ENCODE assay signal across 24 cellular contexts in the genomic region with DNA sequence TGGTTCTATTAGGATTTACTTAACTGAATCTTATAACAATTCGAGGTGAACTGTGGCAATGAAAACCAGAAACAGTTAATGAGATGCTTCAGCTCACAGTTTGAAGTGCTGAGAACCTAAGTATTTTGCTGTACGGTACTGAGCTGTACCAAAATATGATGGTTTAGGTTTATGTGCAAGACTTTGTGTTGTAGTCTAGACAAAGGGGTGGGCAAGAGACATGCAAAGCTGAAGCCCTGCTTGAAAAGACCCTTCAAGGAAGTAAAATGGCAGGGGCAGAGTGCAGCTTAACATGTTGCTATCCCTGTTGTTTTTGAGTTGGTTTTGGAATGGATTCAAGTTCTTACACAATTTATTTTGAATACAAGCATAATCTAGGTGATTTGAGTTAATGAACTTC. TPM values are rescaled to one million over a fixed set of nuclear protein-coding genes. Genes with fewer than 3 reads are reported as not detected.
"Had no signal": no experiment of that assay in that cellular context is flagged by ENCODE, and none has a peak within 500 bp of the region (broad histone marks: within the 10 kb centered on the region; RNA-seq: fewer than 3 reads in every experiment).

No MANE protein-coding gene starts in this region.

- FAIRE-seq: pancreas, small intestine, urothelium cell line had no signal

- H3K4me3 ChIP-seq: neural progenitor cell, pancreas, prostate gland, right lobe of liver, sigmoid colon, stomach, thoracic aorta, thyroid gland, tibial nerve, upper lobe of left lung, vagina had no signal

- H3K9ac ChIP-seq: neural progenitor cell had no signal

- H3K27me3 ChIP-seq: neural progenitor cell, right lobe of liver, sigmoid colon, thyroid gland, tibial nerve, upper lobe of left lung, vagina had no signal

- ATAC-seq: naive thymus-derived CD4-positive, alpha-beta T cell; natural killer cell; pancreas; right cardiac atrium; right lobe of liver; stimulated activated effector memory CD8-positive, alpha-beta T cell treated with anti-CD3 and anti-CD28 coated beads, Interleukin-12 subunit alpha, Interleukin-12 subunit beta, amount 100 ng/mL, for 72 hours; stimulated activated naive B cell treated with anti-CD40 and anti-IgM and Interleukin-4, amounts not matched to agents 10 μg/mL and 1 μg/mL and 100 μg/mL, for 72 hours had no signal

- H3K36me3 ChIP-seq: neural progenitor cell, pancreas, prostate gland, right lobe of liver, sigmoid colon, stomach, thoracic aorta, thyroid gland, tibial nerve, upper lobe of left lung, vagina had no signal

- H3K9me3 ChIP-seq: pancreas, prostate gland, right lobe of liver, thoracic aorta, thyroid gland, tibial nerve, upper lobe of left lung, vagina had no signal

- H2AFZ ChIP-seq: neural progenitor cell had no signal

- H3K27ac ChIP-seq: neural progenitor cell, pancreas, prostate gland, right lobe of liver, sigmoid colon, stomach, thoracic aorta, thyroid gland, tibial nerve, upper lobe of left lung, vagina had no signal

- H3K4me2 ChIP-seq: neural progenitor cell had no signal

- H3K4me1 ChIP-seq: neural progenitor cell, pancreas, prostate gland, right lobe of liver, sigmoid colon, stomach, thyroid gland, tibial nerve, upper lobe of left lung, vagina had no signal

- DNase-seq: naive thymus-derived CD4-positive, alpha-beta T cell; natural killer cell; occipital lobe; pancreas; right cardiac atrium; right lobe of liver; sigmoid colon; small intestine; stimulated activated CD4-positive, alpha-beta T cell treated with anti-CD3 and anti-CD28 coated beads, Interleukin-15, amount 100 ng/mL, for 24 hours; stimulated activated CD4-positive, alpha-beta T cell treated with anti-CD3 and anti-CD28 coated beads, Interleukin-2, amount 100 ng/mL, for 24 hours; stimulated activated CD4-positive, alpha-beta T cell treated with anti-CD3 and anti-CD28 coated beads, Interleukin-2, amount 100 ng/mL, for 48 hours; stimulated activated CD4-positive, alpha-beta T cell treated with anti-CD3 and anti-CD28 coated beads, Interleukin-4, amount 100 ng/mL, for 24 hours; stimulated activated naive B cell treated with anti-CD40 and anti-IgM and Interleukin-4, amounts not matched to agents 10 μg/mL and 1 μg/mL and 100 μg/mL, for 72 hours; stimulated activated naive CD4-positive, alpha-beta T cell treated with Interleukin-2 at 50 U/mL for 16 hours; stomach; thyroid gland; upper lobe of left lung had no signal

RNA-seq across cellular contexts. Expression of a gene that starts 54.0 kb away (rescaled TPM):
- total RNA-seq: naive thymus-derived CD4-positive, alpha-beta T cell; natural killer cell; right lobe of liver; thoracic aorta had no signal
- polyA plus RNA-seq: naive thymus-derived CD4-positive, alpha-beta T cell had no signal
